1 cellular context compared by ENCODE assay signal in genomic region chr11:68445531-68446035, GRCh38.
TF ChIP-seq lines count a peak whose summit lies in the region.

No MANE protein-coding gene starts in this region.

TF ChIP-seq in H1, 55 proteins besides CTCF, POLR2A, EP300 and RAD21 (continued from another document):
- no peak for TF ChIP-seq CBX5 (IDR thresholded peaks at IDR 0.05; ENCODE audit: low read depth, low read length)
- TF ChIP-seq CREB1 (IDR thresholded peaks at IDR 0.05): no peak
- TF ChIP-seq HDAC6 (IDR thresholded peaks at IDR 0.05; ENCODE audit: low read depth, low read length): no peak
- TF ChIP-seq RNF2 (IDR thresholded peaks at IDR 0.05; ENCODE audit: borderline replicate concordance, low read depth, low read length, missing control alignments, poor library complexity, severe bottlenecking): no peak
- no peak for TF ChIP-seq TAF7 (optimal IDR thresholded peaks at IDR 0.05; ENCODE audit: borderline replicate concordance, low read depth, low read length)
- TF ChIP-seq CHD1 (IDR thresholded peaks at IDR 0.05; ENCODE audit: low read depth, low read length): no peak
- TF ChIP-seq ZNF274 (IDR thresholded peaks at IDR 0.05; ENCODE audit: borderline replicate concordance, extremely low read depth, low read length): no peak
- no peak for TF ChIP-seq CBX8 (IDR thresholded peaks at IDR 0.05; ENCODE audit: borderline replicate concordance, low read depth, low read length)
